ENCODE assay signal across 7 cellular contexts in the genomic region with DNA sequence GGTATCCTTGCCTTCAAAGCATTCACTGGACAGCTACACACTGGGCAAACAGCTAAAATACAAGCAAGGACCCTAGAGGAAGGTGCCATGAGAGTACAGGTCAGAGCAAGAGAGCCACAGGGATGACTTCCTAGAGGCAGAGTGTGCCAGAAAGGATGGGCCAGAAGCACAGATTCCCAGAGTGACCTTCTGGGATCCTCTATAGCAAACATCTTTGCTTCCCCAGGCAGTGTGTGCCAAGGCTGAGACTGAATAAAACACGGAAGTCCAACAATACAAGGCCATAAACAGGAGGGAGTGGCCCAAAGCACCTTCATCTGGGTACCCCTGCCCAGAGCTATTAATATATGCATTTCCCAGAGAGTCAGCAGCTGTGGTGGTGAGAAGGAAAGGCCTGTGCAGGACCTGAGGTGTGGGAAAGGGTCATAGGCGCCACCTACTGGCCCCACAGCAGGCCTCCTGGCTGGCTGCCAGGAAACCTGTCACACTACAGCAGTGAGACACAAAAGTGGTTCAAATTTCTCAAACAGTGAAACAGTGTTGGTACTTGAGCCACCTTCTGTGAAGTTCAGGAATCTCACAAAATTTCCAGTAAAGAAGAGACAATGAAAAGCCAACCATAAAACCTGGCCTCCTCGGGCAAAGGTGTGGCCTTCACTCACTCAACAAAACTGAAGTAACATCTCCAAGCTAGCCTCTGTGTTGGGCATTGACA. TPM values are rescaled to one million over a fixed set of nuclear protein-coding genes. Genes with fewer than 3 reads are reported as not detected.
DNase-seq lines count a peak whose midpoint lies in the region; FAIRE-seq and TF ChIP-seq lines count a peak whose summit lies in the region.

No MANE protein-coding gene starts in this region.

- no peak overlapping the region for H3K4me2 ChIP-seq in parathyroid adenoma (ENCODE audit: low read length)

- no peaks in the 10 kb centered on the region for H3K27me3 Mint-ChIP-seq in type B pancreatic cell

- H3K4me3 Mint-ChIP-seq in type B pancreatic cell: no peak overlapping the region

- no peak overlapping the region for H3K9ac ChIP-seq in parathyroid adenoma

- no peaks in the 10 kb centered on the region for H3K79me2 ChIP-seq in parathyroid adenoma

- H3K4me1 ChIP-seq in parathyroid adenoma: peaks cover 27% of the 10 kb centered on the region

- H3K9me3 ChIP-seq in parathyroid adenoma (ENCODE audit: control insufficient read depth, low read length): no peaks in the 10 kb centered on the region

- peaks cover 28% of the 10 kb centered on the region for H3K4me1 Mint-ChIP-seq in type B pancreatic cell (ENCODE audit: unreplicated experiment)

- H3K36me3 ChIP-seq in parathyroid adenoma (ENCODE audit: control insufficient read depth, insufficient read depth, low read length): no peaks in the 10 kb centered on the region

- H3K36me3 Mint-ChIP-seq in type B pancreatic cell: peaks cover 3% of the 10 kb centered on the region

- TF ChIP-seq CTCF in NB4 (IDR thresholded peaks at IDR 0.05; ENCODE audit: low read depth, low read length) (peak; percentile 90), parathyroid adenoma (IDR thresholded peaks at IDR 0.05) (peak; percentile 78), type B pancreatic cell (conservative IDR thresholded peaks at IDR 0.05) (peak; percentile 89)

- H3K27ac Mint-ChIP-seq in type B pancreatic cell: peak overlapping the region; percentile 33

- no peaks in the 10 kb centered on the region for H3K27me3 ChIP-seq in parathyroid adenoma (ENCODE audit: control insufficient read depth, insufficient read depth, low read length)

- peak; percentile 76 for FAIRE-seq in GM18507 (lab: Jason Lieb, UNC)

- H2AFZ ChIP-seq in parathyroid adenoma: peak overlapping the region; percentile 46

- DNase-seq in GM18507 (ENCODE audit: extremely low spot score, insufficient read length, low read depth) (peak; percentile 63), NB4 (ENCODE audit: low read depth) (peak; percentile 84), SK-N-DZ (ENCODE audit: low spot score) (peak; percentile 91), globus pallidus (ENCODE audit: low spot score) (peak; percentile 79), type B pancreatic cell (ENCODE audit: extremely low spot score, unreplicated experiment) (peak; percentile 84)
- peak; percentile 75 for DNase-seq in activated naive CD4-positive, alpha-beta T cell treated with Interleukin-2 at 50 U/mL for 16 hours

- H3K27ac ChIP-seq in parathyroid adenoma: peak overlapping the region; percentile 47

- H3K9me3 Mint-ChIP-seq in type B pancreatic cell: no peaks in the 10 kb centered on the region

- TF ChIP-seq POLR2A in NB4 (IDR thresholded peaks at IDR 0.05; ENCODE audit: extremely low read depth, insufficient read length): no peak

- no peak overlapping the region for H3K4me3 ChIP-seq in NB4 (ENCODE audit: low read depth, low read length)
- no peak overlapping the region for H3K4me3 ChIP-seq in parathyroid adenoma (ENCODE audit: low read depth, low read length)

RNA-seq across cellular contexts. Expression of a gene that starts 20.3 kb away (rescaled TPM):
- 103 and 118 TPM in 2 replicates for polyA plus RNA-seq in SK-N-DZ (2014; cell fraction: cytosol; rRNA removed)
- 68.5 and 69.8 TPM in 2 replicates for polyA plus RNA-seq in SK-N-DZ (2014; cell fraction: nucleus; rRNA removed)
- 17.1 and 19.8 TPM in 2 replicates for total RNA-seq in type B pancreatic cell (ENCODE audit: low replicate concordance)
